ENCODE assay signal across 1 cellular context in genomic region chr12:122421815-122422737, GRCh38.
TF ChIP-seq lines count a peak whose summit lies in the region.

Gene CLIP1 (minus strand): TSS chr12:122422669. CDS start chr12:122380452, 42,217 bp downstream.

TF ChIP-seq in HepG2, 621 proteins besides CTCF, POLR2A, EP300 and RAD21 (continued from another document and continues in another):
- no peak for TF ChIP-seq YEATS2 (CRISPR knock-in tag; IDR thresholded peaks at IDR 0.05; ENCODE audit: borderline replicate concordance)
- TF ChIP-seq ZSCAN29 (CRISPR knock-in tag; conservative IDR thresholded peaks at IDR 0.05), result no peak
- TF ChIP-seq ZNF839 (CRISPR knock-in tag; IDR thresholded peaks at IDR 0.05; ENCODE audit: borderline replicate concordance), result 0 out of 2 replicates have a peak, but pooled peaks have one; percentile 38
- peak; percentile 97 for TF ChIP-seq UBTF (CRISPR knock-in tag; IDR thresholded peaks at IDR 0.05)
- no peak for TF ChIP-seq MZF1 (CRISPR knock-in tag; IDR thresholded peaks at IDR 0.05; ENCODE audit: borderline replicate concordance)
- no peak for TF ChIP-seq CENPBD1 (CRISPR knock-in tag; IDR thresholded peaks at IDR 0.05; ENCODE audit: borderline replicate concordance, low read depth)
- TF ChIP-seq PAWR (CRISPR knock-in tag; IDR thresholded peaks at IDR 0.05; ENCODE audit: borderline replicate concordance), result no peak
- no peak for TF ChIP-seq STAT5B (CRISPR knock-in tag; IDR thresholded peaks at IDR 0.05)
- TF ChIP-seq KDM1A (CRISPR knock-in tag; IDR thresholded peaks at IDR 0.05), result no peak
- TF ChIP-seq ESRRA (CRISPR knock-in tag; IDR thresholded peaks at IDR 0.05; ENCODE audit: low read depth), result no peak
- TF ChIP-seq ZNF124 (CRISPR knock-in tag; IDR thresholded peaks at IDR 0.05), result no peak
- TF ChIP-seq, protein P1, sequence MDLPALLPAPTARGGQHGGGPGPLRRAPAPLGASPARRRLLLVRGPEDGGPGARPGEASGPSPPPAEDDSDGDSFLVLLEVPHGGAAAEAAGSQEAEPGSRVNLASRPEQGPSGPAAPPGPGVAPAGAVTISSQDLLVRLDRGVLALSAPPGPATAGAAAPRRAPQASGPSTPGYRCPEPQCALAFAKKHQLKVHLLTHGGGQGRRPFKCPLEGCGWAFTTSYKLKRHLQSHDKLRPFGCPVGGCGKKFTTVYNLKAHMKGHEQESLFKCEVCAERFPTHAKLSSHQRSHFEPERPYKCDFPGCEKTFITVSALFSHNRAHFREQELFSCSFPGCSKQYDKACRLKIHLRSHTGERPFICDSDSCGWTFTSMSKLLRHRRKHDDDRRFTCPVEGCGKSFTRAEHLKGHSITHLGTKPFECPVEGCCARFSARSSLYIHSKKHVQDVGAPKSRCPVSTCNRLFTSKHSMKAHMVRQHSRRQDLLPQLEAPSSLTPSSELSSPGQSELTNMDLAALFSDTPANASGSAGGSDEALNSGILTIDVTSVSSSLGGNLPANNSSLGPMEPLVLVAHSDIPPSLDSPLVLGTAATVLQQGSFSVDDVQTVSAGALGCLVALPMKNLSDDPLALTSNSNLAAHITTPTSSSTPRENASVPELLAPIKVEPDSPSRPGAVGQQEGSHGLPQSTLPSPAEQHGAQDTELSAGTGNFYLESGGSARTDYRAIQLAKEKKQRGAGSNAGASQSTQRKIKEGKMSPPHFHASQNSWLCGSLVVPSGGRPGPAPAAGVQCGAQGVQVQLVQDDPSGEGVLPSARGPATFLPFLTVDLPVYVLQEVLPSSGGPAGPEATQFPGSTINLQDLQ (CRISPR knock-in tag; IDR thresholded peaks at IDR 0.05), result no peak
- TF ChIP-seq IKZF4 (CRISPR knock-in tag; IDR thresholded peaks at IDR 0.05; ENCODE audit: borderline replicate concordance, low read depth, not compliant biosample characterization), result no peak
- TF ChIP-seq KDM5B (CRISPR knock-in tag; IDR thresholded peaks at IDR 0.05; ENCODE audit: borderline replicate concordance), result peak; percentile 78; the same call in 1 of the 2 replicates
- no peak; the same call in 1 of the 2 replicates for TF ChIP-seq SPEN (CRISPR knock-in tag; IDR thresholded peaks at IDR 0.05; ENCODE audit: low read depth)
- no peak for TF ChIP-seq RELA (CRISPR knock-in tag; IDR thresholded peaks at IDR 0.05)
- no peak for TF ChIP-seq MBNL3 (CRISPR knock-in tag; conservative IDR thresholded peaks at IDR 0.05)
- TF ChIP-seq PRDM10 (CRISPR knock-in tag; IDR thresholded peaks at IDR 0.05; ENCODE audit: low read depth), result no peak
- TF ChIP-seq ZNF644 (CRISPR knock-in tag; IDR thresholded peaks at IDR 0.05; ENCODE audit: low read depth), result no peak
- TF ChIP-seq ZNF33A (CRISPR knock-in tag; IDR thresholded peaks at IDR 0.05; ENCODE audit: borderline replicate concordance), result no peak
- TF ChIP-seq MXD3 (CRISPR knock-in tag; IDR thresholded peaks at IDR 0.05), result peak; percentile 88; the same call in 1 of the 2 replicates
- no peak for TF ChIP-seq SMARCE1 (IDR thresholded peaks at IDR 0.05; ENCODE audit: borderline replicate concordance)
- TF ChIP-seq ZNF589 (CRISPR knock-in tag; conservative IDR thresholded peaks at IDR 0.05), result no peak
- TF ChIP-seq ZNF761 (CRISPR knock-in tag; conservative IDR thresholded peaks at IDR 0.05), result no peak
- no peak for TF ChIP-seq POLR2AphosphoS2 (IDR thresholded peaks at IDR 0.05; ENCODE audit: low read depth, low read length)
- peak; percentile 46; the same call in 1 of the 2 replicates for TF ChIP-seq ZNF563 (CRISPR knock-in tag; IDR thresholded peaks at IDR 0.05)
- TF ChIP-seq SP4 (CRISPR knock-in tag; IDR thresholded peaks at IDR 0.05), result peak; percentile 46; the same call in 1 of the 2 replicates
- no peak for TF ChIP-seq SP2 (CRISPR knock-in tag; IDR thresholded peaks at IDR 0.05)
- TF ChIP-seq TP53 (CRISPR knock-in tag; conservative IDR thresholded peaks at IDR 0.05), result no peak
- TF ChIP-seq SNAPC4 (CRISPR knock-in tag; IDR thresholded peaks at IDR 0.05), result no peak
- peak; percentile 12 for TF ChIP-seq HNRNPLL (IDR thresholded peaks at IDR 0.05; ENCODE audit: low read depth, low read length, poor library complexity, severe bottlenecking)
- TF ChIP-seq HMGXB3 (CRISPR knock-in tag; IDR thresholded peaks at IDR 0.05; ENCODE audit: borderline replicate concordance), result no peak
- TF ChIP-seq ZFP90 (CRISPR knock-in tag; IDR thresholded peaks at IDR 0.05; ENCODE audit: borderline replicate concordance), result no peak
- TF ChIP-seq ARID2 (CRISPR knock-in tag; IDR thresholded peaks at IDR 0.05; ENCODE audit: borderline replicate concordance), result no peak
- 0 out of 2 replicates have a peak, but pooled peaks have one; percentile 10 for TF ChIP-seq SOX5 (CRISPR knock-in tag; IDR thresholded peaks at IDR 0.05; ENCODE audit: borderline replicate concordance)
- no peak for TF ChIP-seq ZKSCAN8 (CRISPR knock-in tag; IDR thresholded peaks at IDR 0.05; ENCODE audit: borderline replicate concordance)
- TF ChIP-seq, protein P2, sequence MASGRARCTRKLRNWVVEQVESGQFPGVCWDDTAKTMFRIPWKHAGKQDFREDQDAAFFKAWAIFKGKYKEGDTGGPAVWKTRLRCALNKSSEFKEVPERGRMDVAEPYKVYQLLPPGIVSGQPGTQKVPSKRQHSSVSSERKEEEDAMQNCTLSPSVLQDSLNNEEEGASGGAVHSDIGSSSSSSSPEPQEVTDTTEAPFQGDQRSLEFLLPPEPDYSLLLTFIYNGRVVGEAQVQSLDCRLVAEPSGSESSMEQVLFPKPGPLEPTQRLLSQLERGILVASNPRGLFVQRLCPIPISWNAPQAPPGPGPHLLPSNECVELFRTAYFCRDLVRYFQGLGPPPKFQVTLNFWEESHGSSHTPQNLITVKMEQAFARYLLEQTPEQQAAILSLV (CRISPR knock-in tag; IDR thresholded peaks at IDR 0.05; ENCODE audit: borderline replicate concordance), result no peak
